24 cellular contexts compared by ENCODE assay signal in genomic region chr12:82857911-82858533, GRCh38.
DNase-seq lines count a peak whose midpoint lies in the region; ATAC-seq and TF ChIP-seq lines count a peak whose summit lies in the region.
"Had no signal": no experiment of that assay in that cellular context is flagged by ENCODE, and none has a peak within 500 bp of the region (broad histone marks: within the 10 kb centered on the region; RNA-seq: fewer than 3 reads in every experiment).

No MANE protein-coding gene starts in this region.

- H3K36me3 Mint-ChIP-seq in GM23338 (ENCODE audit: low read depth) (no peaks in the 10 kb centered on the region), WTC11 (peaks cover 4% of the 10 kb centered on the region; the same call in 1 of the 2 replicates)
- H3K36me3 Mint-ChIP-seq: activated naive CD4-positive, alpha-beta T cell treated with anti-CD3 and anti-CD28 coated beads, Interleukin-2, amount 10 ng/mL, durations not matched to agents 7 days and 5 days had no signal

- H3K27me3 Mint-ChIP-seq in GM23338 (ENCODE audit: insufficient read depth, low read depth, poor library complexity) (no peaks in the 10 kb centered on the region), WTC11 (ENCODE audit: low read depth) (peaks cover 14% of the 10 kb centered on the region)
- H3K27me3 Mint-ChIP-seq: activated naive CD4-positive, alpha-beta T cell treated with anti-CD3 and anti-CD28 coated beads, Interleukin-2, amount 10 ng/mL, durations not matched to agents 7 days and 5 days; CD8-positive, alpha-beta memory T cell; T-cell had no signal

- no peak overlapping the region for H4K91ac ChIP-seq in neuronal stem cell (ENCODE audit: low read depth, low read length, poor library complexity)

- peaks cover 21% of the 10 kb centered on the region for H3K4me1 ChIP-seq in GM23338 (ENCODE audit: insufficient read depth)
- H3K4me1 ChIP-seq in neuronal stem cell (ENCODE audit: control insufficient read depth in 2 of 2, insufficient read depth in 1 of 2, low read depth in 1 of 2, low read length in 2 of 2) = peaks cover 3 to 8% of the 10 kb centered on the region in 2 donors
- peaks cover 2% of the 10 kb centered on the region for H3K4me1 ChIP-seq in vagina
- H3K4me1 ChIP-seq: spleen had no signal

- H3K9me3 Mint-ChIP-seq in GM23338 (no peaks in the 10 kb centered on the region), WTC11 (0 out of 2 replicates have a peak, but pooled peaks cover 4% of the 10 kb centered on the region)
- H3K9me3 Mint-ChIP-seq: T-cell had no signal

- CTCF ChIA-PET in WTC11 (lab: Charles Lee) = no interaction called here

- POLR2A ChIA-PET in WTC11 (lab: Charles Lee) = no interaction called here

- H3K4me1 Mint-ChIP-seq in GM23338 (peaks cover 26% of the 10 kb centered on the region), WTC11 (peaks cover 41% of the 10 kb centered on the region)
- H3K4me1 Mint-ChIP-seq: activated naive CD4-positive, alpha-beta T cell treated with anti-CD3 and anti-CD28 coated beads, Interleukin-2, amount 10 ng/mL, durations not matched to agents 7 days and 5 days; T-cell had no signal

- H3K79me1 ChIP-seq in neuronal stem cell (ENCODE audit: low read depth, low read length) = no peaks in the 10 kb centered on the region

- peak; percentile 35 for DNase-seq in GM23338 (ENCODE audit: low spot score)
- DNase-seq in WTC11 (ENCODE audit: low spot score) = no peak
- DNase-seq in iPS DF 4.7 (ENCODE audit: extremely low read depth, low spot score) = peak; percentile 11
- no peak for DNase-seq in neuronal stem cell (ENCODE audit: low spot score)
- no peak for DNase-seq in cerebellar cortex (ENCODE audit: low spot score)
- no peak for DNase-seq in vagina (ENCODE audit: extremely low spot score in 2 of 2)
- no peak for DNase-seq in HT-29 (ENCODE audit: low spot score)
- DNase-seq: activated CD4-positive, alpha-beta T cell treated with anti-CD3 and anti-CD28 coated beads, Interleukin-2, amount 50 U/mL, for 4 hours; activated naive CD4-positive, alpha-beta T cell treated with anti-CD3 and anti-CD28 coated beads, Interleukin-2, amount 10 ng/mL, durations not matched to agents 7 days and 5 days; activated T-cell treated with anti-CD3 and anti-CD28 coated beads for 4 hours; aorta; CD8-positive, alpha-beta memory T cell; DMS79 treated with DMSO at 0.1 percent for 48 hours; hippocampal formation; left colon; NCI-H1417 treated with DMSO at 0.1 percent for 48 hours; NCI-H69; retina; SIG-M5; spleen; stimulated activated CD8-positive, alpha-beta memory T cell treated with anti-CD3 and anti-CD28 coated beads, Interleukin-4, amount 100 ng/mL, for 48 hours; T-cell had no signal

- H3K4me3 Mint-ChIP-seq in GM23338 (peak overlapping the region; percentile 13; the same call in 1 of the 3 replicates), WTC11 (peak overlapping the region; percentile 35)
- H3K4me3 Mint-ChIP-seq: activated naive CD4-positive, alpha-beta T cell treated with anti-CD3 and anti-CD28 coated beads, Interleukin-2, amount 10 ng/mL, durations not matched to agents 7 days and 5 days; CD8-positive, alpha-beta memory T cell; T-cell had no signal

- H2BK15ac ChIP-seq in neuronal stem cell (ENCODE audit: low read length) = no peak overlapping the region

- no peak overlapping the region for H3K14ac ChIP-seq in neuronal stem cell (ENCODE audit: low read length)

- no peak overlapping the region for H3K4ac ChIP-seq in neuronal stem cell (ENCODE audit: low read length)

- no peak overlapping the region for H2BK12ac ChIP-seq in neuronal stem cell (ENCODE audit: low read length)

- no peak overlapping the region for H2BK120ac ChIP-seq in neuronal stem cell (ENCODE audit: low read depth, low read length)

- no peak overlapping the region for H3K23ac ChIP-seq in neuronal stem cell (ENCODE audit: low read depth, low read length, poor library complexity)

- WGBS in neuronal stem cell (ENCODE audit: extremely low coverage in 2 of 2, insufficient read length in 2 of 2, insufficient replicate concordance in 1 of 2), 2 donors = no CpG with 5 or more reads among the region's 10 CpGs

- H3K27me3 ChIP-seq in GM23338 (ENCODE audit: insufficient read depth) = no peaks in the 10 kb centered on the region
- no peaks in the 10 kb centered on the region for H3K27me3 ChIP-seq in neuronal stem cell (ENCODE audit: control insufficient read depth in 3 of 3, insufficient read depth in 3 of 3, low read depth in 1 of 3, low read length in 3 of 3)
- H3K27me3 ChIP-seq in vagina = no peaks in the 10 kb centered on the region
- H3K27me3 ChIP-seq: spleen had no signal

- no peak overlapping the region for H2AK5ac ChIP-seq in neuronal stem cell (ENCODE audit: low read depth, low read length)

- no peak for TF ChIP-seq CTCF in GM23338 (conservative IDR thresholded peaks at IDR 0.05; ENCODE audit: low read depth in 2 of 2)
- TF ChIP-seq CTCF in WTC11 (IDR thresholded peaks at IDR 0.05) = no peak
- TF ChIP-seq CTCF in vagina (IDR thresholded peaks at IDR 0.05) = no peak

- H3K9me2 ChIP-seq in GM23338 (ENCODE audit: insufficient read depth) = no peaks in the 10 kb centered on the region

- TF ChIP-seq POLR2A in vagina (IDR thresholded peaks at IDR 0.05) = no peak

- no peak overlapping the region for H4K8ac ChIP-seq in neuronal stem cell (ENCODE audit: low read depth, low read length)

- H2BK5ac ChIP-seq in neuronal stem cell (ENCODE audit: low read length) = no peak overlapping the region

- no peak overlapping the region for H3K9ac ChIP-seq in neuronal stem cell (ENCODE audit: low read depth, low read length, poor library complexity)

- ATAC-seq in GM23338 (peak; percentile 74), WTC11 (peak; percentile 67), GM21515 (IDR thresholded peaks at IDR 0.05; ENCODE audit: unreplicated experiment) (no peak)
- ATAC-seq: T-cell had no signal

- H2AFZ ChIP-seq in GM23338 = no peak overlapping the region
- H2AFZ ChIP-seq in neuronal stem cell (ENCODE audit: low read length) = no peak overlapping the region

- H3F3A ChIP-seq in GM23338 (replicated peaks; ENCODE audit: low read depth) = no peaks in the 10 kb centered on the region

- H3K4me3 ChIP-seq in GM23338 = peak overlapping the region; percentile 27; the same call in 1 of the 2 replicates
- no peak overlapping the region for H3K4me3 ChIP-seq in neuronal stem cell (ENCODE audit: low read length in 2 of 2)
- no peak overlapping the region for H3K4me3 ChIP-seq in vagina
- H3K4me3 ChIP-seq: spleen had no signal

- H3K18ac ChIP-seq in neuronal stem cell (ENCODE audit: low read length) = no peak overlapping the region

- no peaks in the 10 kb centered on the region for H3K36me3 ChIP-seq in GM23338 (ENCODE audit: insufficient read depth)
- peaks cover 0 to 55% of the 10 kb centered on the region in 2 donors for H3K36me3 ChIP-seq in neuronal stem cell (replicated peaks in 1 of 2; ENCODE audit: control insufficient read depth in 2 of 2, insufficient read depth in 2 of 2, low read length in 2 of 2)
- peaks cover 0 to 5% of the 10 kb centered on the region in 2 donors for H3K36me3 ChIP-seq in vagina

- H3K27ac Mint-ChIP-seq in GM23338 = no peak overlapping the region
- H3K27ac Mint-ChIP-seq in WTC11 = peak overlapping the region; percentile 65
- H3K27ac Mint-ChIP-seq: activated naive CD4-positive, alpha-beta T cell treated with anti-CD3 and anti-CD28 coated beads, Interleukin-2, amount 10 ng/mL, durations not matched to agents 7 days and 5 days; CD8-positive, alpha-beta memory T cell; T-cell had no signal

- H3K79me2 ChIP-seq in GM23338 (replicated peaks; ENCODE audit: insufficient read depth) = no peaks in the 10 kb centered on the region

- H3K4me2 ChIP-seq in GM23338 = peak overlapping the region; percentile 18
- no peak overlapping the region for H3K4me2 ChIP-seq in neuronal stem cell (ENCODE audit: insufficient read depth, low read length, poor library complexity, severe bottlenecking)

- no peaks in the 10 kb centered on the region; the same call in 1 of the 2 replicates for H4K20me1 ChIP-seq in GM23338 (replicated peaks; ENCODE audit: insufficient read depth)

- intact Hi-C loops in vagina (cut with DNase I) = no loop called here

- H3K9me3 ChIP-seq in neuronal stem cell (replicated peaks in 1 of 2; ENCODE audit: control insufficient read depth in 2 of 2, insufficient read depth in 1 of 2, low read depth in 1 of 2, low read length in 2 of 2) = peaks cover 0 to 5% of the 10 kb centered on the region in 2 donors
- no peaks in the 10 kb centered on the region for H3K9me3 ChIP-seq in vagina
- H3K9me3 ChIP-seq: spleen had no signal

- no peak overlapping the region for H3K27ac ChIP-seq in GM23338 (ENCODE audit: low read depth)
- H3K27ac ChIP-seq in neuronal stem cell (replicated peaks; ENCODE audit: low read length) = peak overlapping the region; percentile 39
- no peak overlapping the region for H3K27ac ChIP-seq in vagina
- H3K27ac ChIP-seq: spleen, VCaP had no signal

TF ChIP-seq in GM23338, 12 proteins besides CTCF, POLR2A, EP300 and RAD21 (continues in another document):
- TF ChIP-seq CREB1 (CRISPR knock-in tag; IDR thresholded peaks at IDR 0.05; ENCODE audit: low read depth) = no peak

TF ChIP-seq in WTC11, 78 proteins besides CTCF, POLR2A, EP300 and RAD21:
- TF ChIP-seq NR2C2 (CRISPR knock-in tag; IDR thresholded peaks at IDR 0.05) (no peak), ZMAT4 (CRISPR knock-in tag; IDR thresholded peaks at IDR 0.05) (no peak), NR1H2 (CRISPR knock-in tag; IDR thresholded peaks at IDR 0.05) (no peak), ZBTB43 (CRISPR knock-in tag; IDR thresholded peaks at IDR 0.05) (no peak)

Comparison
In these comparisons a context has a peak if more than half of its experiments do, and no peak if none do; other contexts are left out.
1. DNase-seq: peak in GM23338 (single experiment) and iPS DF 4.7 (single experiment); none in WTC11 (single experiment), neuronal stem cell (single experiment), cerebellar cortex (single experiment), vagina (0 of 2) and HT-29 (single experiment).